In genomic region chr17:81365601-81366585, GRCh38 we compare ENCODE assay signal across 1 cellular context.
TF ChIP-seq lines count a peak whose summit lies in the region.

No MANE protein-coding gene starts in this region.

TF ChIP-seq in HCT116, 20 proteins besides CTCF, POLR2A, EP300 and RAD21 (continued from another document):
- TF ChIP-seq, protein P1, sequence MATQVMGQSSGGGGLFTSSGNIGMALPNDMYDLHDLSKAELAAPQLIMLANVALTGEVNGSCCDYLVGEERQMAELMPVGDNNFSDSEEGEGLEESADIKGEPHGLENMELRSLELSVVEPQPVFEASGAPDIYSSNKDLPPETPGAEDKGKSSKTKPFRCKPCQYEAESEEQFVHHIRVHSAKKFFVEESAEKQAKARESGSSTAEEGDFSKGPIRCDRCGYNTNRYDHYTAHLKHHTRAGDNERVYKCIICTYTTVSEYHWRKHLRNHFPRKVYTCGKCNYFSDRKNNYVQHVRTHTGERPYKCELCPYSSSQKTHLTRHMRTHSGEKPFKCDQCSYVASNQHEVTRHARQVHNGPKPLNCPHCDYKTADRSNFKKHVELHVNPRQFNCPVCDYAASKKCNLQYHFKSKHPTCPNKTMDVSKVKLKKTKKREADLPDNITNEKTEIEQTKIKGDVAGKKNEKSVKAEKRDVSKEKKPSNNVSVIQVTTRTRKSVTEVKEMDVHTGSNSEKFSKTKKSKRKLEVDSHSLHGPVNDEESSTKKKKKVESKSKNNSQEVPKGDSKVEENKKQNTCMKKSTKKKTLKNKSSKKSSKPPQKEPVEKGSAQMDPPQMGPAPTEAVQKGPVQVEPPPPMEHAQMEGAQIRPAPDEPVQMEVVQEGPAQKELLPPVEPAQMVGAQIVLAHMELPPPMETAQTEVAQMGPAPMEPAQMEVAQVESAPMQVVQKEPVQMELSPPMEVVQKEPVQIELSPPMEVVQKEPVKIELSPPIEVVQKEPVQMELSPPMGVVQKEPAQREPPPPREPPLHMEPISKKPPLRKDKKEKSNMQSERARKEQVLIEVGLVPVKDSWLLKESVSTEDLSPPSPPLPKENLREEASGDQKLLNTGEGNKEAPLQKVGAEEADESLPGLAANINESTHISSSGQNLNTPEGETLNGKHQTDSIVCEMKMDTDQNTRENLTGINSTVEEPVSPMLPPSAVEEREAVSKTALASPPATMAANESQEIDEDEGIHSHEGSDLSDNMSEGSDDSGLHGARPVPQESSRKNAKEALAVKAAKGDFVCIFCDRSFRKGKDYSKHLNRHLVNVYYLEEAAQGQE (IDR thresholded peaks at IDR 0.05; ENCODE audit: low read depth) = no peak
- TF ChIP-seq SRF (IDR thresholded peaks at IDR 0.05; ENCODE audit: low read depth) = no peak
- TF ChIP-seq POLR2AphosphoS5 (IDR thresholded peaks at IDR 0.05; ENCODE audit: low read depth, low read length) = peak; percentile 76
- no peak; the same call in 1 of the 2 replicates for TF ChIP-seq FOSL1 (IDR thresholded peaks at IDR 0.05; ENCODE audit: low read depth)
- peak; percentile 94; the same call in 1 of the 2 replicates for TF ChIP-seq SIN3A (IDR thresholded peaks at IDR 0.05; ENCODE audit: low read depth)
- peak; percentile 35 for TF ChIP-seq YY1 (IDR thresholded peaks at IDR 0.05; ENCODE audit: extremely low read depth, insufficient replicate concordance, low read depth, low read length)
- TF ChIP-seq ELF1 (IDR thresholded peaks at IDR 0.05; ENCODE audit: borderline replicate concordance, low read depth) = no peak
